Comparison of ENCODE assay signal across 8 cellular contexts in the genomic region with DNA sequence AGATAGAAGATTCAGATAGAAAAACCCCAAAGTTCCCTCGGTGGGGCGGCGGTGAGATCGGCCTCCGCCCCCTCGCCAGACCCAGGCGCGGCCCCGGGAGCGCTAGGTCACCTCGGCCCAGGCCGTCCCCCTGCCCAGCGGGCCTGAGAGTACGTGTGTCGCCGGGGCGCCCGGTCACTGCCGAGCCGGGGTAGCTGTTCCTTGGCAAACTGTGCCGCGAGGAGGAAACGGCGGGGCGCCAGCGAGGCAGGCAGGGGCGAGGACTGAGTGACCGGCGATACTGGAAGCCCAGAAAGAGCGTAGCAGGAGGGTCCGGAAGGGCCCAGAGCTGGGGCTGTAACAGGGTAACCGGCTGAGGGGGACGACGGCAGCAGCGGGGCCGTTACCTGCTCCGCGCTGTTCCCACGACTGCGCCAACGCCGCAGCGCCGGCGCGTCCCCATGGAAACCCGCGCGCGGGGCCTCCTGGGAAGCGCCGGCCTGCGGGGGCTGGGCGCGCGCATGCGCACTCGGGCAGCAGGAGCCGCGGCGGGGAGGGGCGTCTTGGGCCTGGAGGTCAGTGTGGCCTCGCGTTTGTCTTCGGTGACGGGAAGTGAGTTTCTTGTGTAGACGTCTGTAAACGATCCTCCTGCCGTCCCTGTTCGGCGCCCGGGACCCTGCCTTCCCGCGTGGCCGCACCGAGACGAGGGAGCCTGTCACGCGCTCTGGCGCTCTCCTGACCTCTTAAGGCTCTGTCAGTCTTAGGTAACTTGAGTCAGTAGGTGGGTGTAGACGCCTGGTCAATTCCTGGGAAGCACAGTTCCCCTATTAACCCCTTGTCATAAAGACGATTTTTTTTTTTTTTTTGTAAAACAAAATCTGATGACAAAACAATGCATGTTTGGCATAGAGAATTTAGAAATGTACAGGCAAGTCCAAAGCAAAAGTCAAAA. TPM values are rescaled to one million over a fixed set of nuclear protein-coding genes. Genes with fewer than 3 reads are reported as not detected.
DNase-seq lines count a peak whose midpoint lies in the region; ATAC-seq lines count a peak whose summit lies in the region.

A gene (minus strand): TSS at position 440 of the 931 bp plus-strand sequence. CDS start 17,285 bp downstream, outside the sequence.

- H3K27me3 Mint-ChIP-seq in effector memory CD8-positive, alpha-beta T cell = peaks cover 22 to 37% of the 10 kb centered on the region in 2 donors

- H3K27ac Mint-ChIP-seq in effector memory CD8-positive, alpha-beta T cell = peak within 1 kb of the TSS; percentile 92 to 96

- DNase-seq in COR-L47 (lab: John Stamatoyannopoulos, UW) (peak; percentile 84), HS-27A (ENCODE audit: low read depth) (peak; percentile 62), NK-92 (lab: John Stamatoyannopoulos, UW; ENCODE audit: unreplicated experiment) (peak; percentile 25), mesenteric fat pad (ENCODE audit: low spot score) (peak; percentile 98)
- DNase-seq in activated CD8-positive, alpha-beta memory T cell treated with anti-CD3 and anti-CD28 coated beads for 4 hours (ENCODE audit: low read depth in 2 of 2) = peak; percentile 77 to 86
- DNase-seq in effector memory CD8-positive, alpha-beta T cell = peak; percentile 84 to 92 (median 87)
- DNase-seq in stimulated activated CD8-positive, alpha-beta memory T cell treated with anti-CD3 and anti-CD28 coated beads, Interleukin-15, amount 100 ng/mL, for 1 hour (ENCODE audit: low read depth) = peak; percentile 66

- peaks cover 24% of the 10 kb centered on the region for H3K36me3 Mint-ChIP-seq in effector memory CD8-positive, alpha-beta T cell (ENCODE audit: insufficient read depth)

- H3K4me1 Mint-ChIP-seq in effector memory CD8-positive, alpha-beta T cell (ENCODE audit: low read depth in 2 of 2) = peaks cover 9 to 11% of the 10 kb centered on the region in 2 donors

- H3K9me3 Mint-ChIP-seq in effector memory CD8-positive, alpha-beta T cell = no peaks in the 10 kb centered on the region

- peak within 1 kb of the TSS; percentile 91 to 92 for H3K4me3 Mint-ChIP-seq in effector memory CD8-positive, alpha-beta T cell

- ATAC-seq in GM19468 (IDR thresholded peaks at IDR 0.05; ENCODE audit: extremely low read depth, unreplicated experiment) = peak; percentile 84
- peak; percentile 90 for ATAC-seq in effector memory CD8-positive, alpha-beta T cell (replicated peaks)

RNA-seq across cellular contexts. Expression of the gene that starts here (rescaled TPM):
- 0.55 TPM for total RNA-seq in mesenteric fat pad

Comparison
In these comparisons a context has a peak if more than half of its experiments do, and no peak if none do; other contexts are left out.
1. Peak in every context shown above with its lines: DNase-seq and ATAC-seq.
2. Peak in DNase-seq in mesenteric fat pad; RNA of the gene not detected or under 1 TPM.
3. DNase-seq: peak in every context shown above with its lines; median percentile 98 in mesenteric fat pad; 87 in effector memory CD8-positive, alpha-beta T cell; 84 in COR-L47; 82 in activated CD8-positive, alpha-beta memory T cell treated with anti-CD3 and anti-CD28 coated beads for 4 hours; 66 in stimulated activated CD8-positive, alpha-beta memory T cell treated with anti-CD3 and anti-CD28 coated beads, Interleukin-15, amount 100 ng/mL, for 1 hour; 62 in HS-27A; 25 in NK-92.